Comparison of ENCODE assay signal across 8 cellular contexts in the genomic region with DNA sequence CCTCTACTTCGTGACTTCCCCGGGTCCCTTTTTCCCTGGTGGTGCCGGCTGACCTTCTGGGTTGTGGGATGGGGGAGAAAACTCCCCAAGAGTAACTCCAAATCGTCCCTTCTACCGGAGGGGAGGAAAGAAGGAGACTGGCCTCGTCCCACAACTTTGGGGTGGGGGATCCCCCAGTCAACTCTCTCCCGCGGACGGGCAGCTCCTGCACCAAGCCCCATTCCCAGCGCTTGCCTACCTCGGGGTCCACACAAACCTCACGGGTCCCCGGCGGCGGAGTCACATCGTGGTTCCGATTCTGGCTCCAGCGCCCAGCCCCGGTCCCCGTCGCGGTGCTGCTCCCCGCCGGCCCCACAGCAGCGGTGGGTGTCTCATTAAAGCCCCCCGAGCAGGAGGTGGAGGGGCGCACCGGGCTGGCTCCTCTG. TPM values are rescaled to one million over a fixed set of nuclear protein-coding genes. Genes with fewer than 3 reads are reported as not detected.
DNase-seq lines count a peak whose midpoint lies in the region; ATAC-seq and TF ChIP-seq lines count a peak whose summit lies in the region.

No MANE protein-coding gene starts in this region.

- DNase-seq in heart right ventricle (no peak), cardiac septum (ENCODE audit: low spot score) (no peak), choroid plexus epithelial cell (ENCODE audit: low read depth) (no peak), myocyte (ENCODE audit: low read depth) (peak; percentile 25), NCI-H128 (lab: John Stamatoyannopoulos, UW; ENCODE audit: unreplicated experiment) (no peak), MV-4-11 (lab: John Stamatoyannopoulos, UW) (no peak), COLO668 (lab: John Stamatoyannopoulos, UW; ENCODE audit: unreplicated experiment) (no peak), NCI-H1092 treated with DMSO at 0.1 percent for 48 hours (lab: John Stamatoyannopoulos, UW) (no peak)

- WGBS in heart right ventricle, 2 donors: 1% methylated on average over 28 of the region's 28 CpGs

- no peaks in the 10 kb centered on the region for H3K36me3 ChIP-seq in heart right ventricle

- peak overlapping the region in 5 of 10 donors; percentile 46 to 87 (median 67) for H3K27ac ChIP-seq in heart right ventricle

- TF ChIP-seq CTCF in heart right ventricle (IDR thresholded peaks at IDR 0.05) (no peak), choroid plexus epithelial cell (conservative IDR thresholded peaks at IDR 0.05; ENCODE audit: low read depth, low read length) (no peak)

- H3K4me3 ChIP-seq in heart right ventricle: peak overlapping the region; percentile 40 to 68 (median 61)
- H3K4me3 ChIP-seq in choroid plexus epithelial cell (ENCODE audit: low read depth, low read length): peak overlapping the region; percentile 74

- no peaks in the 10 kb centered on the region for H3K9me3 ChIP-seq in heart right ventricle

- H3K27me3 ChIP-seq in heart right ventricle: peaks cover 3 to 100% (median 53%) of the 10 kb centered on the region in 7 donors

- ATAC-seq in heart right ventricle: peak in 4 of 8 donors; percentile 1 to 20 (median 10)

- peaks cover 0 to 32% (median 21%) of the 10 kb centered on the region in 9 donors for H3K4me1 ChIP-seq in heart right ventricle

- intact Hi-C loops in heart right ventricle (cut with DNase I): loop anchor here (1.0 to 10.0 kb wide), 19 partner anchors 48 to 1635 kb away; partner anchors contain the start of genes KIF18A (in 2 of the 10) and METTL15 (in 2 of the 10)
- intact Hi-C loops in cardiac septum (cut with DNase I): loop anchor here (2.0 to 10.0 kb wide), 4 partner anchors 173 to 827 kb away; partner anchors contain the start of genes KIF18A and METTL15

RNA-seq across cellular contexts. Expression of gene BDNF, which starts 0.3 kb away (rescaled TPM):
- total RNA-seq in heart right ventricle: 10 to 100 TPM in 2 of 10 donors, 1 to 10 TPM in 7, under 1 TPM in 1; 0.67 to 19.1 (median 4.0) TPM
- 1 to 10 TPM in 1 of 2 donors, under 1 TPM in 1; 0.16 to 1.4 TPM for polyA plus RNA-seq in heart right ventricle
- 8.4 TPM for total RNA-seq in cardiac septum
- 2.8 and 4.5 TPM in 2 replicates for total RNA-seq in myocyte
- 3.0 TPM for polyA plus RNA-seq in myocyte (2012)
